In the genomic region with DNA sequence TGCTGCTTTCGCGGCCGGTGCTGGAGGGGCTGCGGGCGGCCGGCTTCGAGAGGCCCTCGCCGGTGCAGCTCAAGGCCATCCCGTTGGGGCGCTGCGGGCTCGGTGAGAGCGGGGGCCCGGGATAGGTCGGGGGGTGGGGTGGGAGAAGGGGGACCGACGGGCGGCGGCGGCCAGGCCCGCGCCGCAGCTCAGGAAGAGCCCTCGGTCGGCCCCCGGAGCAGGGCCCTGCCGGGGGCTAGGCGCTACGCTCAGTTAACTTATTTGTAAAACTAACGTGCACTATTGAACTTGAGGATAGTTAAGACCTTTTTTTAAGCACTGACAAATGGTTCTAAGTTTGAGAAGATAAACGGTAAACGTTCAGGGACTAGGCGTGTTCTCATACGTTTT, we compare ENCODE assay signal across 8 cellular contexts. TPM values are rescaled to one million over a fixed set of nuclear protein-coding genes. Genes with fewer than 3 reads are reported as not detected.
DNase-seq lines count a peak whose midpoint lies in the region; ATAC-seq lines count a peak whose summit lies in the region.

No MANE protein-coding gene starts in this region.

- H3K4me3 ChIP-seq in Jurkat, Clone E6-1 (ENCODE audit: low read length): peak overlapping the region; percentile 93
- peak overlapping the region; percentile 69 for H3K4me3 ChIP-seq in effector memory CD4-positive, alpha-beta T cell (ENCODE audit: insufficient read depth, low read depth, low read length, poor library complexity, severe bottlenecking)

- intact Hi-C loops in activated CD4-positive, alpha-beta T cell treated with anti-CD3 and anti-CD28 coated beads, Interleukin-2, amount 10 ng/mL, durations not matched to agents 24 days and 14 days (cut with micrococcal nuclease): loop anchor here (5.0 kb wide), 5 partner anchors 134 to 879 kb away; a partner anchor contains a TSS
- intact Hi-C loops in head of caudate nucleus (cut with DNase I): loop anchor here (5.0 to 10.0 kb wide), 2 partner anchors 39 to 251 kb away; a partner anchor contains a TSS

- ATAC-seq in natural killer cell treated with Interleukin-12 subunit alpha and Interleukin-12 subunit beta and Interleukin-15 and Interleukin-18, amount 100 ng/mL, for 72 hours: peak; percentile 46 to 52
- ATAC-seq in GM18520 (IDR thresholded peaks at IDR 0.05; ENCODE audit: unreplicated experiment): no peak

- H3K36me3 Mint-ChIP-seq in activated CD4-positive, alpha-beta T cell treated with anti-CD3 and anti-CD28 coated beads, Interleukin-2, amount 10 ng/mL, durations not matched to agents 24 days and 14 days (ENCODE audit: low read depth): peaks cover 25% of the 10 kb centered on the region
- H3K36me3 Mint-ChIP-seq in natural killer cell treated with Interleukin-12 subunit alpha and Interleukin-12 subunit beta and Interleukin-15 and Interleukin-18, amount 100 ng/mL, for 72 hours: peaks cover 17% of the 10 kb centered on the region

- H3K4me3 Mint-ChIP-seq in activated CD4-positive, alpha-beta T cell treated with anti-CD3 and anti-CD28 coated beads, Interleukin-2, amount 10 ng/mL, durations not matched to agents 24 days and 14 days: peak overlapping the region; percentile 88
- peak overlapping the region; percentile 92 for H3K4me3 Mint-ChIP-seq in natural killer cell treated with Interleukin-12 subunit alpha and Interleukin-12 subunit beta and Interleukin-15 and Interleukin-18, amount 100 ng/mL, for 72 hours

- peak overlapping the region; percentile 90 for H3K27ac ChIP-seq in effector memory CD4-positive, alpha-beta T cell (ENCODE audit: insufficient read depth, low read length, poor library complexity, severe bottlenecking)

- no peaks in the 10 kb centered on the region for H3K9me3 ChIP-seq in effector memory CD4-positive, alpha-beta T cell (ENCODE audit: control insufficient read depth, low read length)

- peaks cover 16% of the 10 kb centered on the region for H3K36me3 ChIP-seq in effector memory CD4-positive, alpha-beta T cell (ENCODE audit: control insufficient read depth, insufficient read depth, low read length)

- peaks cover 4% of the 10 kb centered on the region for H3K27me3 Mint-ChIP-seq in activated CD4-positive, alpha-beta T cell treated with anti-CD3 and anti-CD28 coated beads, Interleukin-2, amount 10 ng/mL, durations not matched to agents 24 days and 14 days
- H3K27me3 Mint-ChIP-seq in natural killer cell treated with Interleukin-12 subunit alpha and Interleukin-12 subunit beta and Interleukin-15 and Interleukin-18, amount 100 ng/mL, for 72 hours: no peaks in the 10 kb centered on the region

- H3K9me3 Mint-ChIP-seq in activated CD4-positive, alpha-beta T cell treated with anti-CD3 and anti-CD28 coated beads, Interleukin-2, amount 10 ng/mL, durations not matched to agents 24 days and 14 days: no peaks in the 10 kb centered on the region
- no peaks in the 10 kb centered on the region for H3K9me3 Mint-ChIP-seq in natural killer cell treated with Interleukin-12 subunit alpha and Interleukin-12 subunit beta and Interleukin-15 and Interleukin-18, amount 100 ng/mL, for 72 hours

- H3K27me3 ChIP-seq in effector memory CD4-positive, alpha-beta T cell (replicated peaks; ENCODE audit: control insufficient read depth, insufficient read depth, low read length, poor library complexity, severe bottlenecking): no peaks in the 10 kb centered on the region

- DNase-seq in activated CD4-positive, alpha-beta T cell treated with anti-CD3 and anti-CD28 coated beads, Interleukin-2, amount 10 ng/mL, durations not matched to agents 24 days and 14 days: no peak
- DNase-seq in activated CD4-positive, alpha-beta T cell treated with anti-CD3 and anti-CD28 coated beads for 1 hour: no peak
- DNase-seq in Jurkat, Clone E6-1 (ENCODE audit: low read depth, low spot score): no peak
- DNase-seq in effector memory CD4-positive, alpha-beta T cell: no peak
- DNase-seq in natural killer cell treated with Interleukin-12 subunit alpha and Interleukin-12 subunit beta and Interleukin-15 and Interleukin-18, amount 100 ng/mL, for 72 hours (ENCODE audit: low spot score): no peak
- DNase-seq in stimulated activated CD4-positive, alpha-beta T cell treated with anti-CD3 and anti-CD28 coated beads, Interleukin-2, amount 100 ng/mL, for 48 hours: no peak
- no peak for DNase-seq in head of caudate nucleus

- peaks cover 41% of the 10 kb centered on the region for H3K4me1 Mint-ChIP-seq in activated CD4-positive, alpha-beta T cell treated with anti-CD3 and anti-CD28 coated beads, Interleukin-2, amount 10 ng/mL, durations not matched to agents 24 days and 14 days
- peaks cover 27 to 32% of the 10 kb centered on the region in 2 donors for H3K4me1 Mint-ChIP-seq in natural killer cell treated with Interleukin-12 subunit alpha and Interleukin-12 subunit beta and Interleukin-15 and Interleukin-18, amount 100 ng/mL, for 72 hours (ENCODE audit: low read depth in 2 of 2)

- peaks cover 15% of the 10 kb centered on the region for H3K4me1 ChIP-seq in effector memory CD4-positive, alpha-beta T cell (ENCODE audit: control insufficient read depth, insufficient read depth, low read length, poor library complexity, severe bottlenecking)

- peak overlapping the region; percentile 92 for H3K27ac Mint-ChIP-seq in activated CD4-positive, alpha-beta T cell treated with anti-CD3 and anti-CD28 coated beads, Interleukin-2, amount 10 ng/mL, durations not matched to agents 24 days and 14 days
- H3K27ac Mint-ChIP-seq in natural killer cell treated with Interleukin-12 subunit alpha and Interleukin-12 subunit beta and Interleukin-15 and Interleukin-18, amount 100 ng/mL, for 72 hours: peak overlapping the region; percentile 91

RNA-seq across cellular contexts. Expression of a gene that starts 0.4 kb away (rescaled TPM):
- total RNA-seq in activated CD4-positive, alpha-beta T cell treated with anti-CD3 and anti-CD28 coated beads, Interleukin-2, amount 10 ng/mL, durations not matched to agents 24 days and 14 days: 18.7 and 24.2 TPM in 2 replicates
- 22.6 TPM for polyA plus RNA-seq in Jurkat, Clone E6-1 (2012; ENCODE audit: insufficient read depth, insufficient read length)
- total RNA-seq in natural killer cell treated with Interleukin-12 subunit alpha and Interleukin-12 subunit beta and Interleukin-15 and Interleukin-18, amount 100 ng/mL, for 72 hours: 10 to 100 TPM; 18.5 to 22.7 TPM

RNA-seq across cellular contexts. Expression of a gene that starts 16.9 kb away (rescaled TPM):
- total RNA-seq in activated CD4-positive, alpha-beta T cell treated with anti-CD3 and anti-CD28 coated beads, Interleukin-2, amount 10 ng/mL, durations not matched to agents 24 days and 14 days: 2.4 and 2.6 TPM in 2 replicates
- 1.8 TPM for polyA plus RNA-seq in Jurkat, Clone E6-1 (2012; ENCODE audit: insufficient read depth, insufficient read length)
- under 1 TPM in 1 of 2 donors, not detected in 1; 0.45 TPM for total RNA-seq in natural killer cell treated with Interleukin-12 subunit alpha and Interleukin-12 subunit beta and Interleukin-15 and Interleukin-18, amount 100 ng/mL, for 72 hours
